Comparison of ENCODE assay signal across 11 cellular contexts in the genomic region with DNA sequence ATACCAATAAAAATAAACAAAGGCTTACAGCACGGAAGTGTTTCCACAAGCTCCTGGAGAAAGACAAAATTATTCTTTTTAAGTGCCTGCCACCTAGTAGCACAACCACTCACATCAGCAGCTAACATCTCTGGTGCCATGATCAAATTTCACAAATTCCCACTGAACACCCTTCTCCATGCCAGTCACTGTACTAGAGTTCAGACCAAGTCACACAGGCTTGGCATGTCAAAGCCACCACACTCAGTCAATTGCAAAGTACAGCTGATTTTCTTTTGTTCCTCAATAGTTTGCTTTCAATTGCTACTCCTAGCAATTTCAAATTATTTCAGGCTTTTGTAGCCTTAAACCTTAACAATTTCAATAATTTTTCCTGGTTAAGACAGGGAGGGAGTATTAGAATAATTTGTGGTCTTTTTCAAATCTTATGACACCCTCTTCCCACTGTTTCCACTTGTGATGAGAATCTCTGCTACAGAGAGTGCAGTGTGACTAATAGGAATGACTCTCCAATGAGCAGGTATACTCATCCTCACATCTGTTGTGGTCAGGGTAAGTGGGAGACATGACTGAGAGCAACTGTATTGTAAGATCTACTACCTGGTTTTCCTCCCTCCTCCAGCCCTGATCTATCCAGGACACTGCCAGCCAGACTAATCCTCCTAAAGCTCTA. TPM values are rescaled to one million over a fixed set of nuclear protein-coding genes. Genes with fewer than 3 reads are reported as not detected.
DNase-seq lines count a peak whose midpoint lies in the region; ATAC-seq, FAIRE-seq and TF ChIP-seq lines count a peak whose summit lies in the region.
"Had no signal": no experiment of that assay in that cellular context is flagged by ENCODE, and none has a peak within 500 bp of the region (broad histone marks: within the 10 kb centered on the region; RNA-seq: fewer than 3 reads in every experiment).

No MANE protein-coding gene starts in this region.

- H3K27me3 ChIP-seq in breast epithelium, result no peaks in the 10 kb centered on the region
- no peaks in the 10 kb centered on the region for H3K27me3 ChIP-seq in upper lobe of left lung

- H3K4me3 Mint-ChIP-seq in MCF 10A (ENCODE audit: unreplicated experiment), result peak overlapping the region; percentile 3
- H3K4me3 Mint-ChIP-seq: IgD-negative memory B cell had no signal

- H3K4me1 ChIP-seq in breast epithelium (no peaks in the 10 kb centered on the region), upper lobe of left lung (peaks cover 0 to 19% (median 4%) of the 10 kb centered on the region in 4 donors)

- peak; percentile 92 for FAIRE-seq in RCC 7860 (lab: Jason Lieb, UNC)

- TF ChIP-seq CTCF in MCF 10A (IDR thresholded peaks at IDR 0.05; ENCODE audit: unreplicated experiment) (no peak), breast epithelium (IDR thresholded peaks at IDR 0.05) (no peak), fibroblast of mammary gland (conservative IDR thresholded peaks at IDR 0.05; ENCODE audit: control insufficient read depth, insufficient read depth, low read depth, low read length) (no peak), upper lobe of left lung (IDR thresholded peaks at IDR 0.05) (no peak)

- POLR2A ChIA-PET in MCF 10A (lab: Yijun Ruan, JAX), result interaction anchor here (0.6 to 3.3 kb wide), 28 partner anchors 7 to 1413 kb away, joined by 3 to 28 read pairs (median 6); partner anchors contain the start of gene UBLCP1

- no peaks in the 10 kb centered on the region for H3K9me3 ChIP-seq in breast epithelium
- H3K9me3 ChIP-seq in upper lobe of left lung, result no peaks in the 10 kb centered on the region

- no peaks in the 10 kb centered on the region for H3K27me3 Mint-ChIP-seq in MCF 10A (ENCODE audit: insufficient read depth, unreplicated experiment)
- H3K27me3 Mint-ChIP-seq: IgD-negative memory B cell had no signal

- no peak for TF ChIP-seq EP300 in upper lobe of left lung (IDR thresholded peaks at IDR 0.05)

- H3K4me1 Mint-ChIP-seq in MCF 10A (ENCODE audit: insufficient read depth, unreplicated experiment), result peaks cover 27% of the 10 kb centered on the region

- no peak for TF ChIP-seq POLR2A in breast epithelium (IDR thresholded peaks at IDR 0.05)
- TF ChIP-seq POLR2A in upper lobe of left lung (IDR thresholded peaks at IDR 0.05), result peak in 1 of 4 donors; percentile 32

- H3K27ac Mint-ChIP-seq in MCF 10A (ENCODE audit: low read depth, unreplicated experiment), result peak overlapping the region; percentile 69

- peaks cover 100% of the 10 kb centered on the region for H3K36me3 Mint-ChIP-seq in MCF 10A (ENCODE audit: insufficient read depth, unreplicated experiment)

- no peak overlapping the region for H3K27ac ChIP-seq in breast epithelium
- peak overlapping the region; percentile 14 to 73 (median 39) for H3K27ac ChIP-seq in upper lobe of left lung

- 59 to 65% methylated on average over 1 of the region's 1 CpG for WGBS in upper lobe of left lung, 2 donors

- DNase-seq in MCF 10A (ENCODE audit: unreplicated experiment) (peak; percentile 78), breast epithelium (ENCODE audit: low spot score in 2 of 2) (no peak), RCC 7860 (ENCODE audit: low spot score) (peak; percentile 78), fibroblast of mammary gland (ENCODE audit: low read depth) (peak; percentile 94), upper lobe of left lung (no peak), NCI-H82 (lab: John Stamatoyannopoulos, UW) (no peak)
- DNase-seq: DMS 273 treated with DMSO at 0.1 percent for 48 hours; stimulated activated CD8-positive, alpha-beta memory T cell treated with anti-CD3 and anti-CD28 coated beads, Interleukin-4, amount 100 ng/mL, for 48 hours had no signal

- peak; percentile 46 to 80 for ATAC-seq in upper lobe of left lung (ENCODE audit: low FRiP score in 2 of 2)
- no peak for ATAC-seq in GM21737 (IDR thresholded peaks at IDR 0.05; ENCODE audit: unreplicated experiment)
- no peak for ATAC-seq in HG03039 (IDR thresholded peaks at IDR 0.05; ENCODE audit: unreplicated experiment)

- CTCF ChIA-PET in MCF 10A (lab: Yijun Ruan, JAX), result interaction anchor here (0.6 to 2.7 kb wide), 9 partner anchors 8 to 1310 kb away, joined by 3 to 12 read pairs (median 4); no protein-coding TSS in a partner anchor

- no TSS peak for BruUV-seq in MCF 10A (replicated peaks; lab: Mats Ljungman, UMichigan)

- intact Hi-C loops in MCF 10A (cut with micrococcal nuclease), result no loop called here
- intact Hi-C loops in breast epithelium (cut with DNase I; ENCODE audit: low total_unique reads), result no loop called here

- no peaks in the 10 kb centered on the region for H3K9me3 Mint-ChIP-seq in MCF 10A (ENCODE audit: unreplicated experiment)
- H3K9me3 Mint-ChIP-seq: IgD-negative memory B cell had no signal

- no peak overlapping the region for H3K4me3 ChIP-seq in breast epithelium
- no peak overlapping the region for H3K4me3 ChIP-seq in fibroblast of mammary gland (ENCODE audit: control insufficient read depth, low read depth, low read length)
- H3K4me3 ChIP-seq in upper lobe of left lung, result no peak overlapping the region

- H3K36me3 ChIP-seq in breast epithelium (peaks cover 5% of the 10 kb centered on the region), upper lobe of left lung (peaks cover 11 to 76% (median 25%) of the 10 kb centered on the region in 4 donors)

RNA-seq across cellular contexts. Expression of gene RNF145, which starts 46.2 kb away (rescaled TPM):
- total RNA-seq in MCF 10A (2022) (122 and 157 TPM in 2 replicates), breast epithelium (10 to 100 TPM; 40.5 to 68.2 (median 41.3) TPM), upper lobe of left lung (100 to 1,000 TPM; 130 to 376 (median 232) TPM)

Comparison
In these comparisons a context has a peak if more than half of its experiments do, and no peak if none do; other contexts are left out.
1. DNase-seq: peak in MCF 10A (single experiment), RCC 7860 (single experiment) and fibroblast of mammary gland (single experiment); none in breast epithelium (0 of 2), upper lobe of left lung (0 of 2) and NCI-H82 (single experiment).
2. H3K27ac ChIP-seq: peak in upper lobe of left lung (4 of 4); none in breast epithelium (0 of 2).
3. ATAC-seq: peak in upper lobe of left lung (2 of 2); none in GM21737 (single experiment) and HG03039 (single experiment).